In the genomic region with DNA sequence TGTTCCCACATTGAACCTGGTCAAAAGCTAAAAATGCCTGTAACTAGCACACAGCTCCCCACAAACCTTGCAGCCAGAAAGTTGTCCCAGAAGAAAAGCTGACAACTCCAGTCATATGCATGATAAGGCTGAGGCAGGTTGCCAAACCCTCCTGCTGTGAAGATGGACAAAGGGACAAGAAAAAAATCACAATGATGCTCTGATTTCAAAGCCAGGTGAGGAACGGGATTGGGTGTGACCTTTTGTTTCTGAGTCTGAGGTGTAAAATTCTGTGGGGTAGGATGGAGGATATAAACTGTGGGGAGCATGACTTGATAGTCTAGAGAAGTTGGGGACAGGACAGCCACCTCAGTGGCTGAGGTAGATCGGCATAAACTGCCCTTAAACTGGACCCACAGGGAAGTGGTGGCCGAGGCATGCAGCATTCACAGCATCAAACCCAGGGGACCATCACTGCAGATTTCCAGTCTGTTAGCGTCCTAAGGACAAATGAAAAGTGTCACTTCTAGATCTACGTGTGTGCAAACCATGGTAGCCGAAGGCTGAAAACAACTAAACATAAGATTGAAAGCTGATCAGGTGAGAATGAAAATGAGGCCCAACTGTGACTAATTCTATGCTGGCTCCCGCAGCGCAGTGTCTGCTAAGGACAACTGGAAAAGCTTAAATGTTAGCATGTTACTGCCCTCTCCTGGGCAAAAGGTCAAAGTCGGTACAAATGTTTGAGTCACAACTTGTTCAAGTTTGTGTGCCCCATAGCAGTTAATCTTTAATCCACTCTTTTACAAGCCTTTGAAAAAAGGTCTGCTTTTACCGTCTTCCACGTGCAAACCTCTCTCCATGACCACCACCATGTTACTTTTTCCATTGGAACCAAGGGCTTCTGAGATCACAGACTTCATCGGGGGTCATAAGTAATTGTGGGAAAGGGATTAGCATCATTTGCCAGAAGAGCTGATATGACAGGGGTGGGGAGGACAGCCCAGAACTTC, we compare ENCODE assay signal across 8 cellular contexts. TPM values are rescaled to one million over a fixed set of nuclear protein-coding genes. Genes with fewer than 3 reads are reported as not detected.
DNase-seq lines count a peak whose midpoint lies in the region; ATAC-seq, FAIRE-seq and TF ChIP-seq lines count a peak whose summit lies in the region.

No MANE protein-coding gene starts in this region.

- no peak for TF ChIP-seq EP300 in gastroesophageal sphincter (IDR thresholded peaks at IDR 0.05)

- H3K4me1 ChIP-seq in mucosa of descending colon (ENCODE audit: low read depth) (no peaks in the 10 kb centered on the region), gastroesophageal sphincter (no peaks in the 10 kb centered on the region)

- H3K9me3 ChIP-seq in mucosa of descending colon (peaks cover 4% of the 10 kb centered on the region), gastroesophageal sphincter (peaks cover 0 to 22% (median 0%) of the 10 kb centered on the region in 3 donors)

- H3K4me3 ChIP-seq in mucosa of descending colon: no peak overlapping the region
- no peak overlapping the region for H3K4me3 ChIP-seq in gastroesophageal sphincter

- no peak for TF ChIP-seq POLR2A in GM12892 (IDR thresholded peaks at IDR 0.05; ENCODE audit: low read depth, low read length)
- no peak for TF ChIP-seq POLR2A in gastroesophageal sphincter (IDR thresholded peaks at IDR 0.05)

- DNase-seq in AG20443 (ENCODE audit: low spot score) (peak; percentile 63), GM12892 (ENCODE audit: insufficient read length) (no peak), NCI-H460 (ENCODE audit: extremely low read depth, low read depth) (peak; percentile 41), dermis microvascular lymphatic vessel endothelial cell (ENCODE audit: low read depth in 2 of 2) (peak; percentile 5 to 10), mucosa of descending colon (peak; percentile 50 to 86 (median 53))

- no peak overlapping the region for H3K27ac ChIP-seq in gastroesophageal sphincter

- 35% methylated on average over 7 to 12 of the region's 12 CpGs for WGBS in gastroesophageal sphincter (ENCODE audit: low coverage in 1 of 2), 2 donors

- intact Hi-C loops in mucosa of descending colon (cut with DNase I, micrococcal nuclease): loop anchor here in 1 of 2 donors (10.0 kb wide), 1 partner anchor 207 kb away; no protein-coding TSS in a partner anchor

- no peak for TF ChIP-seq CTCF in mucosa of descending colon (IDR thresholded peaks at IDR 0.05)
- TF ChIP-seq CTCF in gastroesophageal sphincter (IDR thresholded peaks at IDR 0.05): no peak

- H3K27me3 ChIP-seq in gastroesophageal sphincter: peaks cover 6% of the 10 kb centered on the region

- ATAC-seq in HG03342 (IDR thresholded peaks at IDR 0.05; ENCODE audit: unreplicated experiment): peak; percentile 84
- ATAC-seq in mucosa of descending colon: peak; percentile 100
- no peak for ATAC-seq in HG03039 (IDR thresholded peaks at IDR 0.05; ENCODE audit: unreplicated experiment)
- no peak for ATAC-seq in gastroesophageal sphincter

- peak; percentile 17 for FAIRE-seq in GM12892 (lab: Jason Lieb, UNC)

- H3K36me3 ChIP-seq in mucosa of descending colon (ENCODE audit: low read depth) (no peaks in the 10 kb centered on the region), gastroesophageal sphincter (no peaks in the 10 kb centered on the region)

RNA-seq across cellular contexts. Expression of gene GRIN2B, which starts 39.8 kb away (rescaled TPM):
- polyA plus RNA-seq in GM12892 (2012; ENCODE audit: missing spikeins): not detected
- total RNA-seq in NCI-H460 (2014; rRNA removed; shearing (Covaris generic)): not detected in 2 replicates
- not detected in 2 replicates for polyA plus RNA-seq in NCI-H460 (2014; cell fraction: nucleus; rRNA removed)
- total RNA-seq in dermis microvascular lymphatic vessel endothelial cell: under 0.01 TPM in 1 of 2 replicates, not detected in the other
- under 1 TPM; 0.32 to 0.80 (median 0.57) TPM for total RNA-seq in mucosa of descending colon
- total RNA-seq in gastroesophageal sphincter: under 1 TPM in 3 of 4 donors, not detected in 1; under 0.01 to 0.12 (median under 0.01) TPM

Comparison
In these comparisons a context has a peak if more than half of its experiments do, and no peak if none do; other contexts are left out.
1. ATAC-seq: peak in HG03342 (single experiment) and mucosa of descending colon (single experiment); none in HG03039 (single experiment) and gastroesophageal sphincter (single experiment).